Comparison of ENCODE assay signal across 1 cellular context in genomic region chr19:48321622-48322591, GRCh38.
A peak's percentile ranks its signal among the peaks of the same experiment; 100 is the strongest.
TF ChIP-seq lines count a peak whose summit lies in the region.

No MANE protein-coding gene starts in this region.

TF ChIP-seq in GM12878, 131 proteins besides CTCF, POLR2A, EP300 and RAD21 (continued from another document):
- TF ChIP-seq ZBTB33 (IDR thresholded peaks at IDR 0.05) (no peak), SRF (IDR thresholded peaks at IDR 0.05; ENCODE audit: low read depth in 2 of 2, low read length in 2 of 2) (no peak; a peak in 1 of 4 replicates), CBX5 (IDR thresholded peaks at IDR 0.05; ENCODE audit: low read depth) (no peak), SPI1 (IDR thresholded peaks at IDR 0.05; ENCODE audit: borderline replicate concordance, insufficient read depth, low read depth, low read length) (peak; percentile 85), ZSCAN29 (IDR thresholded peaks at IDR 0.05) (no peak), HDAC2 (IDR thresholded peaks at IDR 0.05) (no peak), ZNF207 (IDR thresholded peaks at IDR 0.05; ENCODE audit: borderline replicate concordance) (peak; percentile 36; the same call in 1 of the 2 replicates), REST (IDR thresholded peaks at IDR 0.05; ENCODE audit: low read depth, low read length) (no peak), NFYA (IDR thresholded peaks at IDR 0.05; ENCODE audit: borderline replicate concordance, low read depth, low read length) (no peak), ATF2 (IDR thresholded peaks at IDR 0.05; ENCODE audit: low read length) (no peak), RUNX3 (IDR thresholded peaks at IDR 0.05; ENCODE audit: low read length) (peak; percentile 96), FOS (IDR thresholded peaks at IDR 0.05; ENCODE audit: borderline replicate concordance, extremely low read depth, insufficient read length) (no peak)
- TF ChIP-seq, protein P1, sequence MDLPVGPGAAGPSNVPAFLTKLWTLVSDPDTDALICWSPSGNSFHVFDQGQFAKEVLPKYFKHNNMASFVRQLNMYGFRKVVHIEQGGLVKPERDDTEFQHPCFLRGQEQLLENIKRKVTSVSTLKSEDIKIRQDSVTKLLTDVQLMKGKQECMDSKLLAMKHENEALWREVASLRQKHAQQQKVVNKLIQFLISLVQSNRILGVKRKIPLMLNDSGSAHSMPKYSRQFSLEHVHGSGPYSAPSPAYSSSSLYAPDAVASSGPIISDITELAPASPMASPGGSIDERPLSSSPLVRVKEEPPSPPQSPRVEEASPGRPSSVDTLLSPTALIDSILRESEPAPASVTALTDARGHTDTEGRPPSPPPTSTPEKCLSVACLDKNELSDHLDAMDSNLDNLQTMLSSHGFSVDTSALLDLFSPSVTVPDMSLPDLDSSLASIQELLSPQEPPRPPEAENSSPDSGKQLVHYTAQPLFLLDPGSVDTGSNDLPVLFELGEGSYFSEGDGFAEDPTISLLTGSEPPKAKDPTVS (IDR thresholded peaks at IDR 0.05; ENCODE audit: low read depth, low read length), result no peak
